ENCODE assay signal across 12 cellular contexts in genomic region chr12:120266180-120266535, GRCh38. TPM values are rescaled to one million over a fixed set of nuclear protein-coding genes. Genes with fewer than 3 reads are reported as not detected.
DNase-seq lines count a peak whose midpoint lies in the region; ATAC-seq, FAIRE-seq and TF ChIP-seq lines count a peak whose summit lies in the region.
"Had no signal": no experiment of that assay in that cellular context is flagged by ENCODE, and none has a peak within 500 bp of the region (broad histone marks: within the 10 kb centered on the region; RNA-seq: fewer than 3 reads in every experiment).

No MANE protein-coding gene starts in this region.

- H3K27me3 ChIP-seq in CD8-positive, alpha-beta T cell (ENCODE audit: insufficient read depth, low read length), result no peaks in the 10 kb centered on the region
- H3K27me3 ChIP-seq in K562 (ENCODE audit: control insufficient read depth in 2 of 2, insufficient read depth in 2 of 2, low read length in 2 of 2) (no peaks in the 10 kb centered on the region), neuron (ENCODE audit: insufficient read depth, low read length) (no peaks in the 10 kb centered on the region)
- H3K27me3 ChIP-seq: foreskin keratinocyte had no signal

- peaks cover 16% of the 10 kb centered on the region for H4K20me1 ChIP-seq in K562 (replicated peaks; ENCODE audit: control insufficient read depth, insufficient read depth, low read length)

- no peak for ATAC-seq in CD8-positive, alpha-beta T cell
- ATAC-seq in K562, result no peak
- no peak for ATAC-seq in left colon

- H3K4me3 ChIP-seq in CD8-positive, alpha-beta T cell (ENCODE audit: low read depth, low read length), result peak overlapping the region; percentile 20
- no peak overlapping the region for H3K4me3 ChIP-seq in K562
- peak overlapping the region; percentile 36 for H3K4me3 ChIP-seq in neuron (ENCODE audit: low read length)

- peak overlapping the region; percentile 88 for H3K27ac Mint-ChIP-seq in CD8-positive, alpha-beta T cell
- peak overlapping the region in 2 of 3 donors; percentile 27 to 92 for H3K27ac Mint-ChIP-seq in IgD-negative memory B cell
- H3K27ac Mint-ChIP-seq: H9 had no signal

- TF ChIP-seq RAD21 in K562 (CRISPR knock-in tag; conservative IDR thresholded peaks at IDR 0.05 in 1 of 2, IDR thresholded peaks at IDR 0.05 in 1 of 2), result no peak

- H3K4me1 ChIP-seq in CD8-positive, alpha-beta T cell (ENCODE audit: insufficient read depth, low read length), result peaks cover 35% of the 10 kb centered on the region
- peaks cover 37% of the 10 kb centered on the region in 2 experiments; a peak in 4 of 5 replicates for H3K4me1 ChIP-seq in K562 (replicated peaks in 1 of 2; ENCODE audit: control insufficient read depth in 2 of 2, insufficient read depth in 2 of 2, low read length in 2 of 2)
- H3K4me1 ChIP-seq in neuron (ENCODE audit: insufficient read depth, low read length), result peaks cover 19% of the 10 kb centered on the region

- intact Hi-C loops in CD8-positive, alpha-beta T cell (cut with DNase I, micrococcal nuclease), result no loop called here
- intact Hi-C loops in K562 (cut with micrococcal nuclease), result no loop called here
- intact Hi-C loops in left colon (cut with DNase I, micrococcal nuclease), result loop anchor here (2.0 to 5.0 kb wide), 2 partner anchors 39 kb away; no protein-coding TSS in a partner anchor

- WGBS in K562 (ENCODE audit: insufficient coverage, low coverage, missing lambda C conversion rate), result 21% methylated on average over 5 of the region's 5 CpGs

- H3K9me1 ChIP-seq in K562 (ENCODE audit: control insufficient read depth, insufficient read depth, low read length), result no peaks in the 10 kb centered on the region

- BruUV-seq in K562 (replicated peaks; lab: Mats Ljungman, UMichigan), result no TSS peak

- peaks cover 16% of the 10 kb centered on the region for H3K36me3 Mint-ChIP-seq in CD8-positive, alpha-beta T cell
- H3K36me3 Mint-ChIP-seq in IgD-negative memory B cell, result no peaks in the 10 kb centered on the region

- no peak overlapping the region for H3K9ac ChIP-seq in K562 (ENCODE audit: insufficient read depth in 1 of 2, low read depth in 2 of 2, low read length in 2 of 2)

- H3K4me1 Mint-ChIP-seq in CD8-positive, alpha-beta T cell (ENCODE audit: low read depth), result peaks cover 40% of the 10 kb centered on the region
- H3K4me1 Mint-ChIP-seq in IgD-negative memory B cell, result peaks cover 3 to 12% (median 7%) of the 10 kb centered on the region in 3 donors

- no peaks in the 10 kb centered on the region for H3K9me3 Mint-ChIP-seq in CD8-positive, alpha-beta T cell
- no peaks in the 10 kb centered on the region for H3K9me3 Mint-ChIP-seq in IgD-negative memory B cell
- H3K9me3 Mint-ChIP-seq: H9 had no signal

- no peaks in the 10 kb centered on the region for H3K27me3 Mint-ChIP-seq in CD8-positive, alpha-beta T cell (ENCODE audit: low read depth)
- peaks cover 27% of the 10 kb centered on the region for H3K27me3 Mint-ChIP-seq in IgD-negative memory B cell

- peaks cover 39% of the 10 kb centered on the region; the same call in 2 of the 3 replicates for H3K79me2 ChIP-seq in K562 (ENCODE audit: control insufficient read depth, insufficient read depth, low read length)

- in situ Hi-C loops in K562 (cut with MboI), result no loop called here

- CTCF ChIA-PET in CD8-positive, alpha-beta T cell (lab: Charles Lee), result interaction anchor here (0.7 to 13.3 kb wide), 12 partner anchors 9 to 65 kb away, joined by 3 to 458 read pairs (median 8); partner anchors contain the start of genes RNU4-1, RNU4-2, RPLP0 and SIRT4
- CTCF ChIA-PET in K562 (lab: Yijun Ruan, JAX; ENCODE audit: low intra/inter-chr PET ratio), result interaction anchor here (0.6 to 3.5 kb wide), 6 partner anchors 18 to 47 kb away, joined by 3 to 35 read pairs (median 4); no protein-coding TSS in a partner anchor

- no peak for TF ChIP-seq EP300 in K562 (IDR thresholded peaks at IDR 0.05; ENCODE audit: low read length)

- no peak overlapping the region for H3K27ac ChIP-seq in CD8-positive, alpha-beta T cell (ENCODE audit: low read depth, low read length)
- H3K27ac ChIP-seq in K562 (ENCODE audit: extremely low read depth, low read depth, low read length), result no peak overlapping the region

- H3K4me3 Mint-ChIP-seq in CD8-positive, alpha-beta T cell, result peak overlapping the region; percentile 84
- H3K4me3 Mint-ChIP-seq in IgD-negative memory B cell, result peak overlapping the region; percentile 82 to 92 (median 86)

- DNase-seq in CD8-positive, alpha-beta T cell, result no peak
- no peak for DNase-seq in K562 (ENCODE audit: extremely low read depth in 1 of 4, low spot score in 3 of 4)
- DNase-seq in NK-92 (lab: John Stamatoyannopoulos, UW; ENCODE audit: unreplicated experiment), result no peak
- no peak for DNase-seq in activated gamma-delta T cell treated with Interleukin-2 at 50 U/mL for 16 hours
- no peak for DNase-seq in left colon
- no peak for DNase-seq in cerebellum (ENCODE audit: low spot score)
- DNase-seq: DMS 273 treated with DMSO at 0.1 percent for 48 hours, foreskin keratinocyte had no signal

- POLR2A ChIA-PET in CD8-positive, alpha-beta T cell (lab: Charles Lee), result interaction anchor here (1.2 to 7.9 kb wide), 9 partner anchors 12 to 65 kb away, joined by 4 to 150 read pairs (median 28); partner anchors contain the start of genes RNU4-1, RNU4-2, RPLP0 and SIRT4
- POLR2A ChIA-PET in K562 (lab: Yijun Ruan, JAX), result interaction anchor here (0.7 to 10.5 kb wide), 10 partner anchors 9 to 140 kb away, joined by 3 to 110 read pairs (median 4); partner anchors contain the start of genes GCN1, RNU4-1, RNU4-2 and RPLP0

- no peak for TF ChIP-seq POLR2A in K562 (conservative IDR thresholded peaks at IDR 0.05)

- FAIRE-seq in K562 (lab: Jason Lieb, UNC), result no peak

- H2AFZ ChIP-seq in K562 (ENCODE audit: low read depth, low read length) (no peak overlapping the region), neuron (ENCODE audit: low read depth, low read length) (no peak overlapping the region)

- H3K9me3 ChIP-seq in CD8-positive, alpha-beta T cell (ENCODE audit: low read length), result no peaks in the 10 kb centered on the region
- H3K9me3 ChIP-seq in K562 (replicated peaks; ENCODE audit: control insufficient read depth, insufficient read depth, low read depth, low read length) (no peaks in the 10 kb centered on the region), neuron (ENCODE audit: low read length) (no peaks in the 10 kb centered on the region)

- TF ChIP-seq CTCF in CD8-positive, alpha-beta T cell (IDR thresholded peaks at IDR 0.05), result no peak
- TF ChIP-seq CTCF in K562 (IDR thresholded peaks at IDR 0.05 in 2 of 3, conservative IDR thresholded peaks at IDR 0.05 in 1 of 3; ENCODE audit: insufficient read depth in 2 of 3, low read depth in 1 of 3, low read length in 3 of 3), result no peak

- no peak overlapping the region for H3K4me2 ChIP-seq in K562 (ENCODE audit: insufficient read depth, low read length)

- H3K36me3 ChIP-seq in CD8-positive, alpha-beta T cell (ENCODE audit: insufficient read depth, low read length), result no peaks in the 10 kb centered on the region
- no peaks in the 10 kb centered on the region; the same call in 2 of the 3 replicates for H3K36me3 ChIP-seq in K562 (ENCODE audit: control insufficient read depth, insufficient read depth, low read length)
- H3K36me3 ChIP-seq in neuron (ENCODE audit: insufficient read depth, low read length), result no peaks in the 10 kb centered on the region

RNA-seq across cellular contexts. Expression of gene PXN, which starts 0.6 kb away (rescaled TPM):
- 100 to 1,000 TPM; 170 to 171 TPM for total RNA-seq in CD8-positive, alpha-beta T cell
- polyA plus RNA-seq in IgD-negative memory B cell (6.3 TPM), K562 (2011; rRNA removed) (28.6 and 44.1 TPM in 2 replicates), K562 (2014; fragmentation: Illumina TruSeq; extraction: Trizol) (64.7 and 71.8 TPM in 2 replicates), K562 (2014; fragmentation: Nextera tagmentation; extraction: Ambion mirVana) (1 to 10 TPM; 4.0 to 4.8 TPM), K562 (2014; rRNA removed) (40.7 and 42.2 TPM in 2 replicates)
- total RNA-seq in K562 (2011; cell fraction: chromatin; rRNA removed; ENCODE audit: low replicate concordance), result 70.6 and 142 TPM in 2 replicates
- 45.5 and 48.2 TPM in 2 replicates for total RNA-seq in K562 (2011; cell fraction: nucleolus; rRNA removed)
- total RNA-seq in K562 (2011; cell fraction: nucleoplasm; rRNA removed), result 51.8 and 52.7 TPM in 2 replicates
- total RNA-seq in K562 (2014; rRNA removed) (18.6 and 22.7 TPM in 2 replicates), K562 (2014; rRNA removed; fragmentation: Illumina TruSeq; extraction: Trizol) (13.1 and 16.4 TPM in 2 replicates), K562 (2015; rRNA removed; fragmentation: Illumina TruSeq; extraction: Trizol) (13.5 and 14.2 TPM in 2 replicates), K562 (2021) (66.6 and 74.1 TPM in 2 replicates), left colon (100 to 1,000 TPM; 161 to 164 TPM), cerebellum (7.9 TPM)
- 31.5 and 36.7 TPM in 2 replicates for polyA plus RNA-seq in K562 (2011; cell fraction: cytosol; rRNA removed)
- polyA plus RNA-seq in K562 (2011; cell fraction: nucleus; rRNA removed), result 43.4 and 76.1 TPM in 2 replicates
- 59.0 and 70.2 TPM in 2 replicates for polyA plus RNA-seq in K562 (2012)
- 19.9 and 22.3 TPM in 2 replicates for polyA minus RNA-seq in K562 (2011; rRNA and poly(A)+ RNA removed)
- polyA minus RNA-seq in K562 (2011; cell fraction: cytosol; rRNA and poly(A)+ RNA removed), result 16.7 and 38.8 TPM in 2 replicates
- polyA minus RNA-seq in K562 (2011; cell fraction: nucleus; rRNA and poly(A)+ RNA removed), result 12.4 and 19.8 TPM in 2 replicates

RNA-seq across cellular contexts. Expression of gene RNU4-2, which starts 25.5 kb away (rescaled TPM):
- 1,000 to 10,000 TPM; 6,214 to 6,704 TPM for total RNA-seq in CD8-positive, alpha-beta T cell
- polyA plus RNA-seq in IgD-negative memory B cell (not detected), K562 (2011; rRNA removed) (under 0.01 TPM in 1 of 2 replicates, not detected in the other), K562 (2014; fragmentation: Illumina TruSeq; extraction: Trizol) (not detected in 2 replicates), K562 (2014; fragmentation: Nextera tagmentation; extraction: Ambion mirVana) (not detected), K562 (2014; rRNA removed) (not detected in 2 replicates)
- total RNA-seq in K562 (2011; cell fraction: chromatin; rRNA removed; ENCODE audit: low replicate concordance), result under 0.01 TPM in 2 replicates
- total RNA-seq in K562 (2011; cell fraction: nucleolus; rRNA removed), result under 0.01 TPM in 2 replicates
- total RNA-seq in K562 (2011; cell fraction: nucleoplasm; rRNA removed), result under 0.01 TPM in 2 replicates
- total RNA-seq in K562 (2014; rRNA removed) (under 0.01 TPM in 2 replicates), K562 (2014; rRNA removed; fragmentation: Illumina TruSeq; extraction: Trizol) (25,223 and 25,496 TPM in 2 replicates), K562 (2015; rRNA removed; fragmentation: Illumina TruSeq; extraction: Trizol) (12,048 and 12,298 TPM in 2 replicates), K562 (2021) (3,537 and 4,682 TPM in 2 replicates), left colon (1,000 to 10,000 TPM; 7,104 to 9,174 TPM), cerebellum (under 0.01 TPM)
- under 0.01 TPM in 2 replicates for polyA plus RNA-seq in K562 (2011; cell fraction: cytosol; rRNA removed)
- under 0.01 TPM in 2 replicates for polyA plus RNA-seq in K562 (2011; cell fraction: nucleus; rRNA removed)
- polyA plus RNA-seq in K562 (2012), result 413 TPM in 1 of 2 replicates, not detected in the other
- 22,641 and 27,760 TPM in 2 replicates for polyA minus RNA-seq in K562 (2011; rRNA and poly(A)+ RNA removed)
- polyA minus RNA-seq in K562 (2011; cell fraction: cytosol; rRNA and poly(A)+ RNA removed), result 52,716 and 68,347 TPM in 2 replicates
- polyA minus RNA-seq in K562 (2011; cell fraction: nucleus; rRNA and poly(A)+ RNA removed), result under 0.01 TPM in 2 replicates
- polyA plus RNA-seq: foreskin keratinocyte had no signal

RNA-seq across cellular contexts. Expression of gene RNU4-1, which starts 26.9 kb away (rescaled TPM):
- total RNA-seq in CD8-positive, alpha-beta T cell, result 1,000 to 10,000 TPM; 1,572 to 1,612 TPM
- polyA plus RNA-seq in IgD-negative memory B cell (not detected), K562 (2011; rRNA removed) (under 0.01 TPM in 2 replicates), K562 (2014; fragmentation: Illumina TruSeq; extraction: Trizol) (not detected in 2 replicates), K562 (2014; fragmentation: Nextera tagmentation; extraction: Ambion mirVana) (not detected), K562 (2014; rRNA removed) (not detected in 2 replicates)
- under 0.01 TPM in 2 replicates for total RNA-seq in K562 (2011; cell fraction: chromatin; rRNA removed; ENCODE audit: low replicate concordance)
- total RNA-seq in K562 (2011; cell fraction: nucleolus; rRNA removed), result under 0.01 TPM in 2 replicates
- under 0.01 TPM in 2 replicates for total RNA-seq in K562 (2011; cell fraction: nucleoplasm; rRNA removed)
- total RNA-seq in K562 (2014; rRNA removed) (under 0.01 TPM in 2 replicates), K562 (2014; rRNA removed; fragmentation: Illumina TruSeq; extraction: Trizol) (19,719 and 20,874 TPM in 2 replicates), K562 (2015; rRNA removed; fragmentation: Illumina TruSeq; extraction: Trizol) (10,612 and 10,827 TPM in 2 replicates), K562 (2021) (3,001 and 3,563 TPM in 2 replicates), left colon (1,000 to 10,000 TPM; 2,546 to 2,662 TPM), cerebellum (under 0.01 TPM)
- under 0.01 TPM in 1 of 2 replicates, not detected in the other for polyA plus RNA-seq in K562 (2011; cell fraction: cytosol; rRNA removed)
- polyA plus RNA-seq in K562 (2011; cell fraction: nucleus; rRNA removed), result under 0.01 TPM in 2 replicates
- polyA plus RNA-seq in K562 (2012), result 195 TPM in 1 of 2 replicates, not detected in the other
- 15,789 and 16,657 TPM in 2 replicates for polyA minus RNA-seq in K562 (2011; rRNA and poly(A)+ RNA removed)
- polyA minus RNA-seq in K562 (2011; cell fraction: cytosol; rRNA and poly(A)+ RNA removed), result 57,407 and 78,930 TPM in 2 replicates
- polyA minus RNA-seq in K562 (2011; cell fraction: nucleus; rRNA and poly(A)+ RNA removed), result under 0.01 TPM in 2 replicates
- polyA plus RNA-seq: foreskin keratinocyte had no signal

RNA-seq across cellular contexts. Expression of gene SIRT4, which starts 36.0 kb away (rescaled TPM):
- not detected for total RNA-seq in CD8-positive, alpha-beta T cell
- polyA plus RNA-seq in IgD-negative memory B cell, result 0.74 TPM
- total RNA-seq in K562 (2011; cell fraction: chromatin; rRNA removed; ENCODE audit: low replicate concordance), result 2.8 and 3.7 TPM in 2 replicates
- total RNA-seq in K562 (2011; cell fraction: nucleolus; rRNA removed), result 2.5 and 2.6 TPM in 2 replicates
- total RNA-seq in K562 (2011; cell fraction: nucleoplasm; rRNA removed), result 2.8 and 3.2 TPM in 2 replicates
- 0.86 and 3.1 TPM in 2 replicates for total RNA-seq in K562 (2014; rRNA removed)
- total RNA-seq in K562 (2014; rRNA removed; fragmentation: Illumina TruSeq; extraction: Trizol), result 2.3 TPM in 2 replicates
- 1.5 and 1.6 TPM in 2 replicates for total RNA-seq in K562 (2015; rRNA removed; fragmentation: Illumina TruSeq; extraction: Trizol)
- 2.5 and 3.1 TPM in 2 replicates for total RNA-seq in K562 (2021)
- polyA plus RNA-seq in K562 (2011; rRNA removed), result 2.4 and 3.2 TPM in 2 replicates
- polyA plus RNA-seq in K562 (2011; cell fraction: cytosol; rRNA removed), result 2.5 TPM in 2 replicates
- polyA plus RNA-seq in K562 (2011; cell fraction: nucleus; rRNA removed), result 1.2 and 1.5 TPM in 2 replicates
- polyA plus RNA-seq in K562 (2012), result 2.4 and 3.6 TPM in 2 replicates
- polyA plus RNA-seq in K562 (2014; fragmentation: Illumina TruSeq; extraction: Trizol), result 2.7 and 2.8 TPM in 2 replicates
- polyA plus RNA-seq in K562 (2014; fragmentation: Nextera tagmentation; extraction: Ambion mirVana), result 1 to 10 TPM; 5.1 to 5.2 TPM
- 1.8 and 3.2 TPM in 2 replicates for polyA plus RNA-seq in K562 (2014; rRNA removed)
- 1.9 and 2.5 TPM in 2 replicates for polyA minus RNA-seq in K562 (2011; rRNA and poly(A)+ RNA removed)
- polyA minus RNA-seq in K562 (2011; cell fraction: cytosol; rRNA and poly(A)+ RNA removed), result 1.4 TPM in 1 of 2 replicates, not detected in the other
- 0.54 and 2.2 TPM in 2 replicates for polyA minus RNA-seq in K562 (2011; cell fraction: nucleus; rRNA and poly(A)+ RNA removed)
- total RNA-seq in left colon, result 1 to 10 TPM; 1.2 to 1.3 TPM
- total RNA-seq in cerebellum, result 2.5 TPM
- total RNA-seq: ureter had no signal

Comparison
In these comparisons a context has a peak if more than half of its experiments do, and no peak if none do; other contexts are left out.
1. intact Hi-C loops: an anchor here in left colon (2.0 to 5.0 kb wide); none called in CD8-positive, alpha-beta T cell and K562.